14 cellular contexts compared by ENCODE assay signal in genomic region chr14:92719890-92720323, GRCh38. TPM values are rescaled to one million over a fixed set of nuclear protein-coding genes. Genes with fewer than 3 reads are reported as not detected.
DNase-seq lines count a peak whose midpoint lies in the region; ATAC-seq and TF ChIP-seq lines count a peak whose summit lies in the region.
"Had no signal": no experiment of that assay in that cellular context is flagged by ENCODE, and none has a peak within 500 bp of the region (broad histone marks: within the 10 kb centered on the region; RNA-seq: fewer than 3 reads in every experiment).

No MANE protein-coding gene starts in this region.

- no peaks in the 10 kb centered on the region for H3K9me3 ChIP-seq in HEK293 (ENCODE audit: control insufficient read depth, insufficient read depth, low read depth, low read length)
- H3K9me3 ChIP-seq in lower lobe of right lung, result no peaks in the 10 kb centered on the region
- no peaks in the 10 kb centered on the region for H3K9me3 ChIP-seq in thoracic aorta

- no peaks in the 10 kb centered on the region for H3K27me3 ChIP-seq in lower lobe of right lung (ENCODE audit: low read depth)
- no peaks in the 10 kb centered on the region for H3K27me3 ChIP-seq in thoracic aorta (replicated peaks; ENCODE audit: insufficient read depth)

- no peak for ATAC-seq in lower lobe of right lung
- ATAC-seq in thoracic aorta (ENCODE audit: insufficient number of reproducible peaks, low FRiP score, low read depth), result no peak
- no peak for ATAC-seq in GM18870 (IDR thresholded peaks at IDR 0.05; ENCODE audit: unreplicated experiment)
- ATAC-seq: naive thymus-derived CD8-positive, alpha-beta T cell had no signal

- H3K27ac ChIP-seq in HEK293 (ENCODE audit: extremely low read depth, low read depth, low read length) (no peak overlapping the region), angular gyrus (ENCODE audit: low read depth, low read length) (peak overlapping the region; percentile 22), lower lobe of right lung (peak overlapping the region; percentile 33), thoracic aorta (peak overlapping the region; percentile 54 to 56)

- DNase-seq in lower lobe of right lung, result no peak
- no peak for DNase-seq in thoracic aorta (ENCODE audit: low spot score)
- no peak for DNase-seq in HPDE6-E6E7 (ENCODE audit: extremely low spot score)
- DNase-seq in RPMI8226, result no peak
- no peak for DNase-seq in stimulated activated CD4-positive, alpha-beta T cell treated with anti-CD3 and anti-CD28 coated beads, Interleukin-4, amount 100 ng/mL, for 4 hours
- DNase-seq: activated CD4-positive, alpha-beta T cell treated with anti-CD3 and anti-CD28 coated beads, Interleukin-2, amount 50 U/mL, for 48 hours; activated naive CD4-positive, alpha-beta T cell treated with Interleukin-2 at 50 U/mL for 16 hours; EL; naive thymus-derived CD8-positive, alpha-beta T cell; NCI-H82; stimulated activated CD4-positive, alpha-beta T cell treated with anti-CD3 and anti-CD28 coated beads, Interleukin-15, amount 100 ng/mL, for 24 hours had no signal

- TF ChIP-seq CTCF in HEK293 (tag by site-specific recombination; IDR thresholded peaks at IDR 0.05) (no peak), lower lobe of right lung (IDR thresholded peaks at IDR 0.05) (no peak), thoracic aorta (IDR thresholded peaks at IDR 0.05) (no peak)

- H3K4me1 ChIP-seq in HEK293 (ENCODE audit: control insufficient read depth, insufficient read depth, low read length), result peaks cover 3% of the 10 kb centered on the region
- peaks cover 30% of the 10 kb centered on the region for H3K4me1 ChIP-seq in lower lobe of right lung
- peaks cover 11 to 34% of the 10 kb centered on the region in 2 donors for H3K4me1 ChIP-seq in thoracic aorta (ENCODE audit: control insufficient read depth in 1 of 2, low read depth in 2 of 2)

- intact Hi-C loops in lower lobe of right lung (cut with DNase I), result no loop called here

- POLR2A ChIA-PET in HEK293 (lab: Yijun Ruan, JAX), result no interaction called here

- H3K4me3 ChIP-seq in HEK293 (ENCODE audit: low read depth, low read length) (no peak overlapping the region), lower lobe of right lung (no peak overlapping the region), thoracic aorta (no peak overlapping the region)

- H3K36me3 ChIP-seq in HEK293 (ENCODE audit: control insufficient read depth in 2 of 2, insufficient read depth in 1 of 2, low read length in 2 of 2), result peaks cover 0 to 3% of the 10 kb centered on the region in 2 experiments; a peak in 1 of 3 replicates
- peaks cover 8% of the 10 kb centered on the region for H3K36me3 ChIP-seq in lower lobe of right lung
- no peaks in the 10 kb centered on the region for H3K36me3 ChIP-seq in thoracic aorta

- CTCF ChIA-PET in HEK293 (lab: Yijun Ruan, JAX), result interaction anchor here (0.7 to 1.0 kb wide), 2 partner anchors 14 to 35 kb away, joined by 3 to 7 read pairs; no protein-coding TSS in a partner anchor

TF ChIP-seq in HEK293, 187 proteins besides CTCF, POLR2A, EP300 and RAD21 (continues in another document):
- TF ChIP-seq ZNF423 (tag by site-specific recombination; IDR thresholded peaks at IDR 0.05), result peak; percentile 57
- TF ChIP-seq ZBTB48 (tag by site-specific recombination; IDR thresholded peaks at IDR 0.05), result no peak
- TF ChIP-seq ZNF768 (tag by site-specific recombination; IDR thresholded peaks at IDR 0.05), result no peak
- TF ChIP-seq ZNF610 (tag by site-specific recombination; IDR thresholded peaks at IDR 0.05; ENCODE audit: borderline replicate concordance), result no peak
- no peak for TF ChIP-seq ZNF426 (tag by site-specific recombination; IDR thresholded peaks at IDR 0.05)
- TF ChIP-seq ZSCAN30 (tag by site-specific recombination; IDR thresholded peaks at IDR 0.05), result peak; percentile 47; the same call in 1 of the 2 replicates
- no peak for TF ChIP-seq ZNF544 (tag by site-specific recombination; IDR thresholded peaks at IDR 0.05)
- TF ChIP-seq ZNF776 (tag by site-specific recombination; IDR thresholded peaks at IDR 0.05; ENCODE audit: borderline replicate concordance), result no peak
- no peak for TF ChIP-seq ZNF654 (tag by site-specific recombination; IDR thresholded peaks at IDR 0.05; ENCODE audit: low read depth)
- no peak for TF ChIP-seq ZNF449 (tag by site-specific recombination; IDR thresholded peaks at IDR 0.05)
- no peak for TF ChIP-seq ZFHX2 (tag by site-specific recombination; conservative IDR thresholded peaks at IDR 0.05)
- peak; percentile 82; the same call in 1 of the 2 replicates for TF ChIP-seq ZNF561 (tag by site-specific recombination; IDR thresholded peaks at IDR 0.05; ENCODE audit: borderline replicate concordance)
- no peak for TF ChIP-seq ZNF670 (tag by site-specific recombination; IDR thresholded peaks at IDR 0.05; ENCODE audit: low read depth)
- 0 out of 2 replicates have a peak, but pooled peaks have one; percentile 12 for TF ChIP-seq ZXDB (tag by site-specific recombination; IDR thresholded peaks at IDR 0.05)
- peak; percentile 88 for TF ChIP-seq KLF1 (tag by site-specific recombination; IDR thresholded peaks at IDR 0.05)
- 0 out of 2 replicates have a peak, but pooled peaks have one; percentile 19 for TF ChIP-seq OSR2 (tag by site-specific recombination; IDR thresholded peaks at IDR 0.05)
- no peak for TF ChIP-seq TRIM28 (IDR thresholded peaks at IDR 0.05; ENCODE audit: borderline replicate concordance, low read length)
- peak; percentile 76 for TF ChIP-seq FEZF1 (tag by site-specific recombination; IDR thresholded peaks at IDR 0.05)
- TF ChIP-seq KLF9 (tag by site-specific recombination; IDR thresholded peaks at IDR 0.05; ENCODE audit: low read depth), result no peak
- TF ChIP-seq ZNF140 (tag by site-specific recombination; IDR thresholded peaks at IDR 0.05), result no peak
- no peak for TF ChIP-seq ZEB2 (tag by site-specific recombination; IDR thresholded peaks at IDR 0.05)
- TF ChIP-seq ZNF707 (tag by site-specific recombination; IDR thresholded peaks at IDR 0.05), result no peak
- no peak for TF ChIP-seq SP7 (tag by site-specific recombination; IDR thresholded peaks at IDR 0.05)
- no peak for TF ChIP-seq ZSCAN23 (tag by site-specific recombination; IDR thresholded peaks at IDR 0.05)
- TF ChIP-seq ZNF76 (tag by site-specific recombination; IDR thresholded peaks at IDR 0.05; ENCODE audit: borderline replicate concordance, low read depth), result no peak
- TF ChIP-seq ZSCAN16 (tag by site-specific recombination; IDR thresholded peaks at IDR 0.05), result peak; percentile 75; the same call in 1 of the 2 replicates
- TF ChIP-seq SCRT2 (tag by site-specific recombination; IDR thresholded peaks at IDR 0.05), result no peak
- no peak for TF ChIP-seq ZNF354C (tag by site-specific recombination; IDR thresholded peaks at IDR 0.05; ENCODE audit: borderline replicate concordance, low read depth)
- TF ChIP-seq, protein P1, sequence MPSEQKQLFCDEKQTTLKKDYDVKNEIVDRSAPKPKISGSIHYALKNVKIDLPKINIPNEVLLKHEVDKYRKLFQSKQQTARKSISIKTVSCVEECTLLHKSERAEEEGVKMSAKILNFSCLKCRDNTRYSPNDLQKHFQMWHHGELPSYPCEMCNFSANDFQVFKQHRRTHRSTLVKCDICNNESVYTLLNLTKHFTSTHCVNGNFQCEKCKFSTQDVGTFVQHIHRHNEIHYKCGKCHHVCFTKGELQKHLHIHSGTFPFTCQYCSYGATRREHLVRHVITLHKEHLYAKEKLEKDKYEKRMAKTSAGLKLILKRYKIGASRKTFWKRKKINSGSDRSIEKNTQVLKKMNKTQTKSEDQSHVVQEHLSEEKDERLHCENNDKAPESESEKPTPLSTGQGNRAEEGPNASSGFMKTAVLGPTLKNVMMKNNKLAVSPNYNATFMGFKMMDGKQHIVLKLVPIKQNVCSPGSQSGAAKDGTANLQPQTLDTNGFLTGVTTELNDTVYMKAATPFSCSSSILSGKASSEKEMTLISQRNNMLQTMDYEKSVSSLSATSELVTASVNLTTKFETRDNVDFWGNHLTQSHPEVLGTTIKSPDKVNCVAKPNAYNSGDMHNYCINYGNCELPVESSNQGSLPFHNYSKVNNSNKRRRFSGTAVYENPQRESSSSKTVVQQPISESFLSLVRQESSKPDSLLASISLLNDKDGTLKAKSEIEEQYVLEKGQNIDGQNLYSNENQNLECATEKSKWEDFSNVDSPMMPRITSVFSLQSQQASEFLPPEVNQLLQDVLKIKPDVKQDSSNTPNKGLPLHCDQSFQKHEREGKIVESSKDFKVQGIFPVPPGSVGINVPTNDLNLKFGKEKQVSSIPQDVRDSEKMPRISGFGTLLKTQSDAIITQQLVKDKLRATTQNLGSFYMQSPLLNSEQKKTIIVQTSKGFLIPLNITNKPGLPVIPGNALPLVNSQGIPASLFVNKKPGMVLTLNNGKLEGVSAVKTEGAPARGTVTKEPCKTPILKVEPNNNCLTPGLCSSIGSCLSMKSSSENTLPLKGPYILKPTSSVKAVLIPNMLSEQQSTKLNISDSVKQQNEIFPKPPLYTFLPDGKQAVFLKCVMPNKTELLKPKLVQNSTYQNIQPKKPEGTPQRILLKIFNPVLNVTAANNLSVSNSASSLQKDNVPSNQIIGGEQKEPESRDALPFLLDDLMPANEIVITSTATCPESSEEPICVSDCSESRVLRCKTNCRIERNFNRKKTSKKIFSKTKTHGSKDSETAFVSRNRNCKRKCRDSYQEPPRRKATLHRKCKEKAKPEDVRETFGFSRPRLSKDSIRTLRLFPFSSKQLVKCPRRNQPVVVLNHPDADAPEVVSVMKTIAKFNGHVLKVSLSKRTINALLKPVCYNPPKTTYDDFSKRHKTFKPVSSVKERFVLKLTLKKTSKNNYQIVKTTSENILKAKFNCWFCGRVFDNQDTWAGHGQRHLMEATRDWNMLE (tag by site-specific recombination; conservative IDR thresholded peaks at IDR 0.05; ENCODE audit: low read depth), result no peak
- TF ChIP-seq ZNF121 (tag by site-specific recombination; IDR thresholded peaks at IDR 0.05), result no peak
- TF ChIP-seq ZNF558 (tag by site-specific recombination; IDR thresholded peaks at IDR 0.05), result no peak

RNA-seq across cellular contexts. Expression of gene LGMN, which starts 28.5 kb away (rescaled TPM):
- 158 TPM for total RNA-seq in lower lobe of right lung
- 100 to 1,000 TPM in 1 of 2 donors, 10 to 100 TPM in 1; 83.6 to 167 TPM for total RNA-seq in thoracic aorta
